23 cellular contexts compared by ENCODE assay signal in genomic region chr5:177596775-177597238, GRCh38.
"Had no signal": no experiment of that assay in that cellular context is flagged by ENCODE, and none has a peak within 500 bp of the region (broad histone marks: within the 10 kb centered on the region; RNA-seq: fewer than 3 reads in every experiment).

No MANE protein-coding gene starts in this region.

- H3K9me3 Mint-ChIP-seq: activated T-cell treated with anti-CD3 and anti-CD28 coated beads, Interleukin-2, amount 50 U/mL, for 4 hours; nephron; stimulated activated naive CD8-positive, alpha-beta T cell treated with anti-CD3 and anti-CD28 coated beads, Interleukin-15, Interleukin-2, amounts not matched to agents 100 ng/mL and 50 ng/mL, for 24 hours; T-cell had no signal

- H3K4me3 ChIP-seq: cardiac muscle cell, lung, skin epidermis, tibial nerve had no signal

- H3K27me3 ChIP-seq: cardiac muscle cell, tibial nerve had no signal

- H3K27ac Mint-ChIP-seq: activated naive CD8-positive, alpha-beta T cell; progenitor cell of endocrine pancreas had no signal

- DNase-seq: activated CD4-positive, alpha-beta T cell treated with anti-CD3 and anti-CD28 coated beads, Interleukin-2, amount 50 U/mL, for 1 hour; activated CD4-positive, CD25-positive, alpha-beta regulatory T cell treated with anti-CD3 and anti-CD28 coated beads, Interleukin-2, amount 50 U/mL, for 72 hours; activated gamma-delta T cell; activated T-cell treated with anti-CD3 and anti-CD28 coated beads, Interleukin-2, amount 50 U/mL, for 4 hours; amygdala; erythroblast; foreskin melanocyte; glutamatergic neuron; hippocampal formation; left colon; midbrain; occipital lobe; T-cell; T-helper 9 cell had no signal

- H3K27ac ChIP-seq: cardiac muscle cell, skin epidermis, tibial nerve had no signal

- H3K9me3 ChIP-seq: tibial nerve had no signal

- ATAC-seq: activated T-cell treated with anti-CD3 and anti-CD28 coated beads, Interleukin-2, amount 50 U/mL, for 4 hours; left colon; SK-N-SH treated with all-trans-retinoic acid at 6 μM for 48 hours; T-cell had no signal

- H3K4me3 Mint-ChIP-seq: activated naive CD8-positive, alpha-beta T cell; activated T-cell treated with anti-CD3 and anti-CD28 coated beads, Interleukin-2, amount 50 U/mL, for 4 hours; stimulated activated naive CD8-positive, alpha-beta T cell treated with anti-CD3 and anti-CD28 coated beads, Interleukin-15, Interleukin-2, amounts not matched to agents 100 ng/mL and 50 ng/mL, for 24 hours; T-cell had no signal

- H3K27me3 Mint-ChIP-seq: activated naive CD8-positive, alpha-beta T cell; progenitor cell of endocrine pancreas; stimulated activated naive CD8-positive, alpha-beta T cell treated with anti-CD3 and anti-CD28 coated beads, Interleukin-15, Interleukin-2, amounts not matched to agents 100 ng/mL and 50 ng/mL, for 24 hours; T-cell had no signal
